In genomic region chr10:98168766-98169165, GRCh38 we compare ENCODE assay signal across 31 cellular contexts. TPM values are rescaled to one million over a fixed set of nuclear protein-coding genes. Genes with fewer than 3 reads are reported as not detected.
DNase-seq lines count a peak whose midpoint lies in the region; ATAC-seq, FAIRE-seq and TF ChIP-seq lines count a peak whose summit lies in the region.
"Had no signal": no experiment of that assay in that cellular context is flagged by ENCODE, and none has a peak within 500 bp of the region (broad histone marks: within the 10 kb centered on the region; RNA-seq: fewer than 3 reads in every experiment).

No MANE protein-coding gene starts in this region.

- peaks cover 22% of the 10 kb centered on the region for H3K4me1 Mint-ChIP-seq in T-helper 17 cell

- H3K36me3 ChIP-seq in iPS-18a (ENCODE audit: control insufficient read depth, low read depth, low read length), result no peaks in the 10 kb centered on the region
- peaks cover 6 to 8% of the 10 kb centered on the region in 2 donors for H3K36me3 ChIP-seq in small intestine (ENCODE audit: control insufficient read depth in 2 of 2, insufficient read depth in 2 of 2, low read length in 2 of 2)
- H3K36me3 ChIP-seq: neural progenitor cell had no signal

- peaks cover 6% of the 10 kb centered on the region for H3K36me3 Mint-ChIP-seq in T-helper 17 cell (ENCODE audit: low read depth)

- no peaks in the 10 kb centered on the region for H3K27me3 Mint-ChIP-seq in T-helper 17 cell
- H3K27me3 Mint-ChIP-seq: CD4-positive, CD25-positive, alpha-beta regulatory T cell; stimulated activated memory B cell treated with anti-CD40 and anti-IgM and Interleukin-4, amounts not matched to agents 10 μg/mL and 1 μg/mL and 100 μg/mL, for 72 hours; type B pancreatic cell had no signal

- no peak for FAIRE-seq in small intestine (lab: Jason Lieb, UNC)
- FAIRE-seq: endometrium, HepG2, pancreas had no signal

- H3K4me3 ChIP-seq in iPS-18a (ENCODE audit: low read length), result peak overlapping the region; percentile 8
- H3K4me3 ChIP-seq in small intestine (ENCODE audit: low read depth in 1 of 2, low read length in 2 of 2), result no peak overlapping the region
- H3K4me3 ChIP-seq: adrenal gland, body of pancreas, neural progenitor cell, pancreas had no signal

- DNase-seq in NCI-H2171 treated with DMSO at 0.1 percent for 48 hours (lab: John Stamatoyannopoulos, UW) (peak; percentile 7), NCI-H2171 (lab: John Stamatoyannopoulos, UW) (no peak), T-helper 17 cell (no peak), small intestine (peak; percentile 21), T-helper 2 cell (no peak), GM10266 (ENCODE audit: extremely low spot score) (no peak)
- DNase-seq: activated CD4-positive, alpha-beta T cell treated with anti-CD3 and anti-CD28 coated beads, Interleukin-2, amount 50 U/mL, for 4 hours; activated CD8-positive, alpha-beta memory T cell treated with anti-CD3 and anti-CD28 coated beads, Interleukin-2, amount 50 U/mL, for 4 hours; activated naive CD4-positive, alpha-beta T cell treated with Interleukin-2 at 50 U/mL for 16 hours; adrenal gland; body of pancreas; CD4-positive, CD25-positive, alpha-beta regulatory T cell; cerebellar nuclear complex; dermis blood vessel endothelial cell; DMS79 treated with DMSO at 0.1 percent for 48 hours; GF-D8; immature natural killer cell; left cardiac atrium; NCI-H1436; NCI-H446; NCI-H774; pancreas; substantia nigra had no signal

- H3K27ac ChIP-seq in iPS-18a (ENCODE audit: low read length) (no peak overlapping the region), small intestine (ENCODE audit: low read depth in 1 of 2, low read length in 1 of 2) (no peak overlapping the region)
- H3K27ac ChIP-seq: 22Rv1, adrenal gland, body of pancreas, neural progenitor cell, pancreas had no signal

- H3K9ac ChIP-seq in iPS-18a (ENCODE audit: low read length), result no peak overlapping the region
- H3K9ac ChIP-seq: neural progenitor cell had no signal

- WGBS in small intestine, 3 donors, result 46 to 69% (median 63%) methylated on average over 3 of the region's 3 CpGs

- H3K27ac Mint-ChIP-seq in T-helper 17 cell, result peak overlapping the region; percentile 79
- H3K27ac Mint-ChIP-seq: neural progenitor cell, type B pancreatic cell had no signal

- H3K4me3 Mint-ChIP-seq in T-helper 17 cell, result no peak overlapping the region
- H3K4me3 Mint-ChIP-seq: CD4-positive, CD25-positive, alpha-beta regulatory T cell; neural progenitor cell; stimulated activated memory B cell treated with anti-CD40 and anti-IgM and Interleukin-4, amounts not matched to agents 10 μg/mL and 1 μg/mL and 100 μg/mL, for 72 hours; type B pancreatic cell had no signal

- TF ChIP-seq CTCF in GM10266 (IDR thresholded peaks at IDR 0.05; ENCODE audit: control insufficient read depth, insufficient read depth, low read depth, missing control alignments), result no peak

- H3K4me1 ChIP-seq in iPS-18a (ENCODE audit: control insufficient read depth, low read depth, low read length) (peaks cover 39% of the 10 kb centered on the region), small intestine (ENCODE audit: control insufficient read depth in 2 of 2, insufficient read depth in 1 of 2, low read depth in 1 of 2, low read length in 1 of 2) (no peaks in the 10 kb centered on the region)
- H3K4me1 ChIP-seq: adrenal gland, body of pancreas, pancreas had no signal

- H3K9me3 ChIP-seq in T-helper 17 cell (ENCODE audit: control insufficient read depth, low read length, poor library complexity, severe bottlenecking), result no peaks in the 10 kb centered on the region
- no peaks in the 10 kb centered on the region for H3K9me3 ChIP-seq in iPS-18a (ENCODE audit: control insufficient read depth, low read depth, low read length)
- no peaks in the 10 kb centered on the region for H3K9me3 ChIP-seq in small intestine (ENCODE audit: control insufficient read depth, low read depth)
- H3K9me3 ChIP-seq: adrenal gland, body of pancreas, pancreas had no signal

- no peak for ATAC-seq in T-helper 17 cell
- ATAC-seq in HG03460 (IDR thresholded peaks at IDR 0.05; ENCODE audit: unreplicated experiment), result no peak
- ATAC-seq: body of pancreas, HepG2, left cardiac atrium had no signal

- H3K27me3 ChIP-seq in iPS-18a (ENCODE audit: control insufficient read depth, insufficient read depth, low read length), result no peaks in the 10 kb centered on the region
- H3K27me3 ChIP-seq in small intestine (ENCODE audit: control insufficient read depth in 2 of 2, insufficient read depth in 2 of 2, low read length in 2 of 2), result no peaks in the 10 kb centered on the region
- H3K27me3 ChIP-seq: adrenal gland, body of pancreas, neural progenitor cell, pancreas had no signal

RNA-seq across cellular contexts. Expression of gene R3HCC1L, which starts 34.3 kb away (rescaled TPM):
- total RNA-seq in T-helper 17 cell, result 10 to 100 TPM; 21.7 to 23.3 TPM
- 10 to 100 TPM in 2 of 3 donors, 1 to 10 TPM in 1; 9.2 to 12.5 (median 12.4) TPM for polyA plus RNA-seq in small intestine

Comparison
In these comparisons a context has a peak if more than half of its experiments do, and no peak if none do; other contexts are left out.
1. DNase-seq: peak in NCI-H2171 treated with DMSO at 0.1 percent for 48 hours (single experiment) and small intestine (single experiment); none in NCI-H2171 (single experiment), T-helper 17 cell (0 of 3), T-helper 2 cell (0 of 5) and GM10266 (single experiment).